ENCODE assay signal across 9 cellular contexts in genomic region chr12:55972045-55972843, GRCh38. TPM values are rescaled to one million over a fixed set of nuclear protein-coding genes. Genes with fewer than 3 reads are reported as not detected.
DNase-seq lines count a peak whose midpoint lies in the region; TF ChIP-seq lines count a peak whose summit lies in the region.
"Had no signal": no experiment of that assay in that cellular context is flagged by ENCODE, and none has a peak within 500 bp of the region (broad histone marks: within the 10 kb centered on the region; RNA-seq: fewer than 3 reads in every experiment).

No MANE protein-coding gene starts in this region.

- no peak for TF ChIP-seq EP300 in tibial nerve (IDR thresholded peaks at IDR 0.05)

- H3K27me3 ChIP-seq in tibial nerve, result no peaks in the 10 kb centered on the region

- peaks cover 0 to 52% (median 8%) of the 10 kb centered on the region in 4 donors for H3K4me1 ChIP-seq in tibial nerve

- peak overlapping the region; percentile 26 for H3K27ac Mint-ChIP-seq in activated naive CD4-positive, alpha-beta T cell treated with anti-CD3 and anti-CD28 coated beads, Interleukin-2, amount 10 ng/mL, durations not matched to agents 7 days and 5 days
- no peak overlapping the region for H3K27ac Mint-ChIP-seq in activated T-helper 1 cell treated with anti-CD3 and anti-CD28 coated beads, Interleukin-12 subunit alpha, Interleukin-12 subunit beta, Interleukin-2, Interleukin-4 antibody, amounts not matched to agents 30 ng/mL and 10 ng/mL and 1 ng/mL, durations not matched to agents 14 hours and 24 hours and 36 hours

- no peak for TF ChIP-seq POLR2A in tibial nerve (IDR thresholded peaks at IDR 0.05)

- CTCF ChIA-PET in activated naive CD4-positive, alpha-beta T cell treated with anti-CD3 and anti-CD28 coated beads, Interleukin-2, amount 10 ng/mL, durations not matched to agents 7 days and 5 days (lab: Charles Lee), result no interaction called here

- H3K4me3 ChIP-seq in tibial nerve, result peak overlapping the region in 3 of 4 donors; percentile 44 to 62 (median 57)

- no peaks in the 10 kb centered on the region for H3K27me3 Mint-ChIP-seq in activated naive CD4-positive, alpha-beta T cell treated with anti-CD3 and anti-CD28 coated beads, Interleukin-2, amount 10 ng/mL, durations not matched to agents 7 days and 5 days
- H3K27me3 Mint-ChIP-seq in activated T-helper 1 cell treated with anti-CD3 and anti-CD28 coated beads, Interleukin-12 subunit alpha, Interleukin-12 subunit beta, Interleukin-2, Interleukin-4 antibody, amounts not matched to agents 30 ng/mL and 10 ng/mL and 1 ng/mL, durations not matched to agents 14 hours and 24 hours and 36 hours (ENCODE audit: insufficient read depth), result no peaks in the 10 kb centered on the region

- no peak for TF ChIP-seq CTCF in tibial nerve (IDR thresholded peaks at IDR 0.05)

- H3K9me3 ChIP-seq in tibial nerve, result no peaks in the 10 kb centered on the region

- H3K36me3 ChIP-seq in tibial nerve, result peaks cover 0 to 20% (median 0%) of the 10 kb centered on the region in 3 donors

- intact Hi-C loops in activated T-helper 1 cell treated with anti-CD3 and anti-CD28 coated beads, Interleukin-12 subunit alpha, Interleukin-12 subunit beta, Interleukin-2, Interleukin-4 antibody, amounts not matched to agents 30 ng/mL and 10 ng/mL and 1 ng/mL, durations not matched to agents 14 hours and 24 hours and 36 hours (cut with micrococcal nuclease), result loop anchor here (2.0 to 5.0 kb wide), 3 partner anchors 49 to 1025 kb away; partner anchors contain the start of genes IKZF4, NABP2 and RNF41

- peaks cover 28% of the 10 kb centered on the region for H3K36me3 Mint-ChIP-seq in activated naive CD4-positive, alpha-beta T cell treated with anti-CD3 and anti-CD28 coated beads, Interleukin-2, amount 10 ng/mL, durations not matched to agents 7 days and 5 days
- H3K36me3 Mint-ChIP-seq in activated T-helper 1 cell treated with anti-CD3 and anti-CD28 coated beads, Interleukin-12 subunit alpha, Interleukin-12 subunit beta, Interleukin-2, Interleukin-4 antibody, amounts not matched to agents 30 ng/mL and 10 ng/mL and 1 ng/mL, durations not matched to agents 14 hours and 24 hours and 36 hours (ENCODE audit: low read depth), result peaks cover 24% of the 10 kb centered on the region

- H3K9me3 Mint-ChIP-seq in activated naive CD4-positive, alpha-beta T cell treated with anti-CD3 and anti-CD28 coated beads, Interleukin-2, amount 10 ng/mL, durations not matched to agents 7 days and 5 days, result no peaks in the 10 kb centered on the region
- no peaks in the 10 kb centered on the region for H3K9me3 Mint-ChIP-seq in activated T-helper 1 cell treated with anti-CD3 and anti-CD28 coated beads, Interleukin-12 subunit alpha, Interleukin-12 subunit beta, Interleukin-2, Interleukin-4 antibody, amounts not matched to agents 30 ng/mL and 10 ng/mL and 1 ng/mL, durations not matched to agents 14 hours and 24 hours and 36 hours

- no peak overlapping the region for H3K4me3 Mint-ChIP-seq in activated naive CD4-positive, alpha-beta T cell treated with anti-CD3 and anti-CD28 coated beads, Interleukin-2, amount 10 ng/mL, durations not matched to agents 7 days and 5 days
- peak overlapping the region; percentile 15 for H3K4me3 Mint-ChIP-seq in activated T-helper 1 cell treated with anti-CD3 and anti-CD28 coated beads, Interleukin-12 subunit alpha, Interleukin-12 subunit beta, Interleukin-2, Interleukin-4 antibody, amounts not matched to agents 30 ng/mL and 10 ng/mL and 1 ng/mL, durations not matched to agents 14 hours and 24 hours and 36 hours

- 39 to 43% methylated on average over 4 of the region's 4 CpGs for WGBS in tibial nerve, 2 donors

- no peak for DNase-seq in activated naive CD4-positive, alpha-beta T cell treated with anti-CD3 and anti-CD28 coated beads, Interleukin-2, amount 10 ng/mL, durations not matched to agents 7 days and 5 days
- no peak for DNase-seq in activated naive CD4-positive, alpha-beta T cell treated with anti-CD3 and anti-CD28 coated beads, Interleukin-2, amount 50 U/mL, for 16 hours
- no peak for DNase-seq in activated T-helper 1 cell treated with anti-CD3 and anti-CD28 coated beads, Interleukin-12 subunit alpha, Interleukin-12 subunit beta, Interleukin-2, Interleukin-4 antibody, amounts not matched to agents 30 ng/mL and 10 ng/mL and 1 ng/mL, durations not matched to agents 14 hours and 24 hours and 36 hours (ENCODE audit: low spot score)
- peak; percentile 84 for DNase-seq in iris pigment epithelial cell (ENCODE audit: low read depth)
- DNase-seq in tibial nerve (ENCODE audit: low spot score in 2 of 2), result no peak
- DNase-seq in NCI-H1436 (lab: John Stamatoyannopoulos, UW), result no peak
- DNase-seq in H4 (ENCODE audit: low spot score), result no peak
- DNase-seq in GDM1 (lab: John Stamatoyannopoulos, UW), result no peak
- DNase-seq: SHP77 had no signal

- peak overlapping the region; percentile 90 to 93 (median 92) for H3K27ac ChIP-seq in tibial nerve

- peaks cover 36% of the 10 kb centered on the region for H3K4me1 Mint-ChIP-seq in activated naive CD4-positive, alpha-beta T cell treated with anti-CD3 and anti-CD28 coated beads, Interleukin-2, amount 10 ng/mL, durations not matched to agents 7 days and 5 days
- peaks cover 31% of the 10 kb centered on the region for H3K4me1 Mint-ChIP-seq in activated T-helper 1 cell treated with anti-CD3 and anti-CD28 coated beads, Interleukin-12 subunit alpha, Interleukin-12 subunit beta, Interleukin-2, Interleukin-4 antibody, amounts not matched to agents 30 ng/mL and 10 ng/mL and 1 ng/mL, durations not matched to agents 14 hours and 24 hours and 36 hours (ENCODE audit: low read depth)

RNA-seq across cellular contexts. Expression of gene RAB5B, which starts 1.6 kb away (rescaled TPM):
- 42.6 and 47.0 TPM in 2 replicates for total RNA-seq in activated T-helper 1 cell treated with anti-CD3 and anti-CD28 coated beads, Interleukin-12 subunit alpha, Interleukin-12 subunit beta, Interleukin-2, Interleukin-4 antibody, amounts not matched to agents 30 ng/mL and 10 ng/mL and 1 ng/mL, durations not matched to agents 14 hours and 24 hours and 36 hours
- 100 to 1,000 TPM in 1 of 4 donors, 10 to 100 TPM in 3; 71.7 to 111 (median 83.0) TPM for total RNA-seq in tibial nerve
- total RNA-seq in H4 (2014; rRNA removed; shearing (Covaris generic)), result 46.9 and 47.7 TPM in 2 replicates

RNA-seq across cellular contexts. Expression of gene CDK2, which starts 5.6 kb away (rescaled TPM):
- 93.5 and 109 TPM in 2 replicates for total RNA-seq in activated T-helper 1 cell treated with anti-CD3 and anti-CD28 coated beads, Interleukin-12 subunit alpha, Interleukin-12 subunit beta, Interleukin-2, Interleukin-4 antibody, amounts not matched to agents 30 ng/mL and 10 ng/mL and 1 ng/mL, durations not matched to agents 14 hours and 24 hours and 36 hours
- total RNA-seq in tibial nerve, result 10 to 100 TPM; 10.3 to 22.2 (median 13.8) TPM
- total RNA-seq in H4 (2014; rRNA removed; shearing (Covaris generic)), result 66.3 and 67.3 TPM in 2 replicates

RNA-seq across cellular contexts. Expression of gene PMEL, which starts 6.4 kb away (rescaled TPM):
- 0.29 TPM in 1 of 2 replicates, not detected in the other for total RNA-seq in activated T-helper 1 cell treated with anti-CD3 and anti-CD28 coated beads, Interleukin-12 subunit alpha, Interleukin-12 subunit beta, Interleukin-2, Interleukin-4 antibody, amounts not matched to agents 30 ng/mL and 10 ng/mL and 1 ng/mL, durations not matched to agents 14 hours and 24 hours and 36 hours
- total RNA-seq in tibial nerve, result 1 to 10 TPM in 1 of 4 donors, under 1 TPM in 1, not detected in 2; 0.87 to 1.6 TPM
- total RNA-seq in H4 (2014; rRNA removed; shearing (Covaris generic)), result 0.43 and 0.87 TPM in 2 replicates

RNA-seq across cellular contexts. Expression of gene SUOX, which starts 24.8 kb away (rescaled TPM):
- total RNA-seq in activated T-helper 1 cell treated with anti-CD3 and anti-CD28 coated beads, Interleukin-12 subunit alpha, Interleukin-12 subunit beta, Interleukin-2, Interleukin-4 antibody, amounts not matched to agents 30 ng/mL and 10 ng/mL and 1 ng/mL, durations not matched to agents 14 hours and 24 hours and 36 hours, result 12.0 and 12.9 TPM in 2 replicates
- total RNA-seq in tibial nerve, result 10 to 100 TPM; 20.4 to 39.1 (median 28.1) TPM
- 16.7 and 25.9 TPM in 2 replicates for total RNA-seq in H4 (2014; rRNA removed; shearing (Covaris generic))

RNA-seq across cellular contexts. Expression of gene DGKA, which starts 41.3 kb away (rescaled TPM):
- 352 and 379 TPM in 2 replicates for total RNA-seq in activated T-helper 1 cell treated with anti-CD3 and anti-CD28 coated beads, Interleukin-12 subunit alpha, Interleukin-12 subunit beta, Interleukin-2, Interleukin-4 antibody, amounts not matched to agents 30 ng/mL and 10 ng/mL and 1 ng/mL, durations not matched to agents 14 hours and 24 hours and 36 hours
- 100 to 1,000 TPM in 1 of 4 donors, 10 to 100 TPM in 3; 24.9 to 544 (median 34.3) TPM for total RNA-seq in tibial nerve
- total RNA-seq in H4 (2014; rRNA removed; shearing (Covaris generic)), result 5.5 and 11.1 TPM in 2 replicates
